Comparison of ENCODE assay signal across 8 cellular contexts in the genomic region with DNA sequence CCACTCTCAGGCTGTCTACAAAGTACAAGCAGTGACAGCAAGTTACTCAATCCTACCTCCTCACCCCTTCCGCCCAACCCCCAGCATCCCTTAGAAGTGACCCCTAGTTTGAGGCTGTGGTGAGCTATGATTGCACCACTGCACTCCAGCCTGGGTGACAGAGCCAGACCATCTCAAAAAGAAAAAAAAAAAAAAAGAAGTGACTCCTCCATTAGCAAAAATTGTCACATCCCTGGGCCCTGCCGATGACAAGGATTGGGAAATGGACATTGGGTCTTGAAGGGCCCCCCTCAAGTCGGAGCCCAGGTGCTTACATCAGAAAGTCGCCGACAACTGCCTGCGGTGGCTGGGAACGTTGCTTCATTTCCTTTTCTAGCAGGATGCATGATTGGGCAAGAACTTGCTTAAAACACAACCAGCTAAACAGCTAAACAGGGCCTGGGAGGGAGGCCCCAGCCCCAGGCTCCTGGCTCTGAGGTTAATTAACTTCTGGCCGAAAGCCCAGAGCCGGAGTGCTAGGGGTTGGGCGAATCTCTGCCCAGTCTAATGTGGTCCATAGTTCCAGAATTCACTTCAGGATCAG. TPM values are rescaled to one million over a fixed set of nuclear protein-coding genes. Genes with fewer than 3 reads are reported as not detected.
DNase-seq lines count a peak whose midpoint lies in the region; ATAC-seq and TF ChIP-seq lines count a peak whose summit lies in the region.

No MANE protein-coding gene starts in this region.

- no peaks in the 10 kb centered on the region for H3K79me2 ChIP-seq in osteoblast (ENCODE audit: insufficient read depth, low read length)

- H2AFZ ChIP-seq in osteoblast (ENCODE audit: low read length): peak overlapping the region; percentile 56

- in situ Hi-C loops in GM18951 (cut with MboI; ENCODE audit: low sequenced_read_pairs, unreplicated experiment): no loop called here

- no peak overlapping the region for H3K4me3 ChIP-seq in fibroblast of pulmonary artery (replicated peaks; ENCODE audit: low read depth, low read length)
- H3K4me3 ChIP-seq in osteoblast (ENCODE audit: insufficient read depth, low read length): peak overlapping the region; percentile 54

- no peaks in the 10 kb centered on the region for H4K20me1 ChIP-seq in osteoblast (ENCODE audit: insufficient read depth, low read length)

- H3K4me2 ChIP-seq in osteoblast (ENCODE audit: insufficient read depth, low read length): peak overlapping the region; percentile 79

- CTCF ChIA-PET in activated CD4-positive, alpha-beta memory T cell treated with anti-CD3 and anti-CD28 coated beads, Interleukin-2, amount 10 ng/mL, durations not matched to agents 7 days and 5 days (lab: Charles Lee): interaction anchor here (0.6 to 1.6 kb wide), 4 partner anchors 9 to 425 kb away, joined by 3 to 8 read pairs (median 5); no protein-coding TSS in a partner anchor

- POLR2A ChIA-PET in activated CD4-positive, alpha-beta memory T cell treated with anti-CD3 and anti-CD28 coated beads, Interleukin-2, amount 10 ng/mL, durations not matched to agents 7 days and 5 days (lab: Charles Lee): interaction anchor here (0.7 to 2.6 kb wide), 5 partner anchors 13 to 74 kb away, joined by 3 to 9 read pairs (median 4); partner anchors contain the start of genes CCDC159, RAB3D and TMEM205

- H3K27me3 ChIP-seq in osteoblast (ENCODE audit: insufficient read depth, low read length): no peaks in the 10 kb centered on the region

- no peaks in the 10 kb centered on the region for H3K36me3 ChIP-seq in osteoblast (ENCODE audit: insufficient read depth, low read length)

- peak overlapping the region; percentile 92 for H3K27ac Mint-ChIP-seq in activated CD4-positive, alpha-beta memory T cell treated with anti-CD3 and anti-CD28 coated beads, Interleukin-2, amount 10 ng/mL, durations not matched to agents 7 days and 5 days

- TF ChIP-seq CTCF in fibroblast of pulmonary artery (IDR thresholded peaks at IDR 0.05; ENCODE audit: low read length, missing control alignments) (no peak), osteoblast (IDR thresholded peaks at IDR 0.05; ENCODE audit: extremely low read depth, low read depth, low read length) (no peak)

- peak; percentile 99 to 100 for DNase-seq in AML-193 (lab: John Stamatoyannopoulos, UW)
- DNase-seq in NCI-H2107 treated with DMSO at 0.1 percent for 48 hours (lab: John Stamatoyannopoulos, UW; ENCODE audit: unreplicated experiment): peak; percentile 60
- DNase-seq in activated CD4-positive, alpha-beta memory T cell treated with anti-CD3 and anti-CD28 coated beads, Interleukin-2, amount 10 ng/mL, durations not matched to agents 7 days and 5 days: peak; percentile 75
- DNase-seq in fibroblast of pulmonary artery (ENCODE audit: low read depth): peak; percentile 97
- peak; percentile 90 for DNase-seq in osteoblast (ENCODE audit: insufficient read length, low spot score, missing footprints)

- H3K36me3 Mint-ChIP-seq in activated CD4-positive, alpha-beta memory T cell treated with anti-CD3 and anti-CD28 coated beads, Interleukin-2, amount 10 ng/mL, durations not matched to agents 7 days and 5 days (ENCODE audit: low read depth): peaks cover 6% of the 10 kb centered on the region

- no peak for ATAC-seq in GM19351 (IDR thresholded peaks at IDR 0.05; ENCODE audit: unreplicated experiment)
- ATAC-seq in HG02884 (IDR thresholded peaks at IDR 0.05; ENCODE audit: unreplicated experiment): no peak

- peaks cover 5% of the 10 kb centered on the region for H3K27me3 Mint-ChIP-seq in activated CD4-positive, alpha-beta memory T cell treated with anti-CD3 and anti-CD28 coated beads, Interleukin-2, amount 10 ng/mL, durations not matched to agents 7 days and 5 days

- H3K4me1 ChIP-seq in osteoblast (ENCODE audit: insufficient read depth, low read length): peaks cover 14% of the 10 kb centered on the region

- no peaks in the 10 kb centered on the region for H3K9me3 ChIP-seq in osteoblast (ENCODE audit: low read depth, low read length)

- peak overlapping the region; percentile 60 for H3K27ac ChIP-seq in osteoblast (ENCODE audit: low read depth, low read length)

- no peaks in the 10 kb centered on the region for H3K9me3 Mint-ChIP-seq in activated CD4-positive, alpha-beta memory T cell treated with anti-CD3 and anti-CD28 coated beads, Interleukin-2, amount 10 ng/mL, durations not matched to agents 7 days and 5 days

- peaks cover 23% of the 10 kb centered on the region for H3K4me1 Mint-ChIP-seq in activated CD4-positive, alpha-beta memory T cell treated with anti-CD3 and anti-CD28 coated beads, Interleukin-2, amount 10 ng/mL, durations not matched to agents 7 days and 5 days

- peak overlapping the region; percentile 55 for H3K4me3 Mint-ChIP-seq in activated CD4-positive, alpha-beta memory T cell treated with anti-CD3 and anti-CD28 coated beads, Interleukin-2, amount 10 ng/mL, durations not matched to agents 7 days and 5 days

- peak; percentile 22 for TF ChIP-seq POLR2A in GM18951 (IDR thresholded peaks at IDR 0.05; ENCODE audit: extremely low read depth, insufficient read depth, insufficient read length)

RNA-seq across cellular contexts. Expression of gene RAB3D, which starts 15.3 kb away (rescaled TPM):
- 1 to 10 TPM; 8.3 to 8.4 TPM for total RNA-seq in activated CD4-positive, alpha-beta memory T cell treated with anti-CD3 and anti-CD28 coated beads, Interleukin-2, amount 10 ng/mL, durations not matched to agents 7 days and 5 days
- 2.1 and 3.3 TPM in 2 replicates for total RNA-seq in osteoblast

RNA-seq across cellular contexts. Expression of gene TMEM205, which starts 21.9 kb away (rescaled TPM):
- total RNA-seq in activated CD4-positive, alpha-beta memory T cell treated with anti-CD3 and anti-CD28 coated beads, Interleukin-2, amount 10 ng/mL, durations not matched to agents 7 days and 5 days: 10 to 100 TPM; 32.6 to 35.1 TPM
- total RNA-seq in osteoblast: 29.2 and 59.4 TPM in 2 replicates

RNA-seq across cellular contexts. Expression of gene CCDC159, which starts 22.1 kb away (rescaled TPM):
- 10 to 100 TPM; 24.0 to 24.7 TPM for total RNA-seq in activated CD4-positive, alpha-beta memory T cell treated with anti-CD3 and anti-CD28 coated beads, Interleukin-2, amount 10 ng/mL, durations not matched to agents 7 days and 5 days
- total RNA-seq in osteoblast: 4.0 and 8.0 TPM in 2 replicates

RNA-seq across cellular contexts. Expression of gene TSPAN16, which starts 28.2 kb away (rescaled TPM):
- total RNA-seq in activated CD4-positive, alpha-beta memory T cell treated with anti-CD3 and anti-CD28 coated beads, Interleukin-2, amount 10 ng/mL, durations not matched to agents 7 days and 5 days: not detected
- not detected in 2 replicates for total RNA-seq in osteoblast

RNA-seq across cellular contexts. Expression of gene PLPPR2, which starts 31.1 kb away (rescaled TPM):
- total RNA-seq in activated CD4-positive, alpha-beta memory T cell treated with anti-CD3 and anti-CD28 coated beads, Interleukin-2, amount 10 ng/mL, durations not matched to agents 7 days and 5 days: 1 to 10 TPM; 2.0 to 2.6 TPM
- 10.6 and 14.1 TPM in 2 replicates for total RNA-seq in osteoblast
